13 cellular contexts compared by ENCODE assay signal in the genomic region with DNA sequence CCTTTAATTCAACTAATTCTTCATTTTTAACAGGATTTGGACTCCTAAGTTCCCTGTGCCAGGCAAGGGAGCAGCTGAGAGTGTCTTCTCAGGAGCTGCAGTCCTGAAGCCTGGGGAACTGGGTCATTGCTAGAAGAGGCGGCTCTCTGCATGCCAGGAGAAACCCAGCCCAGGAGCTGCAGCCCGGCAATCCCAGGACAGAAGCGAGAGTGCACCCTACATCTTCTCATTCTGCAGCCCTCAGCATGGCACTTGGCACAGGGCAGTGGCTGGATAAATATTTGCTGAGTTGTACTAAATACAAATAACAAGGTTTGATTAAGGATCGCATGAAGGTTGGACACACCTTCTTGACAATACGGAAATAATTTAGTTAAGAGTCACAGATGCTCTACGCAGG.
"Had no signal": no experiment of that assay in that cellular context is flagged by ENCODE, and none has a peak within 500 bp of the region (broad histone marks: within the 10 kb centered on the region; RNA-seq: fewer than 3 reads in every experiment).

No MANE protein-coding gene starts in this region.

- ATAC-seq: effector memory CD8-positive, alpha-beta T cell had no signal

- H3K27ac ChIP-seq: tibial artery, WERI-Rb-1 had no signal

- H3K4me1 ChIP-seq: tibial artery had no signal

- DNase-seq: activated CD4-positive, alpha-beta T cell treated with anti-CD3 and anti-CD28 coated beads for 1 hour; activated CD4-positive, alpha-beta T cell treated with anti-CD3 and anti-CD28 coated beads, Interleukin-2, amount 50 U/mL, for 4 hours; dermis blood vessel endothelial cell; effector memory CD8-positive, alpha-beta T cell; immature natural killer cell; stimulated activated CD4-positive, alpha-beta T cell treated with anti-CD3 and anti-CD28 coated beads, Interleukin-12 subunit alpha, Interleukin-12 subunit beta, amount 100 ng/mL, for 4 hours; stimulated activated CD4-positive, alpha-beta T cell treated with anti-CD3 and anti-CD28 coated beads, Interleukin-1b, Interleukin-23, amount 100 ng/mL, for 48 hours; stimulated activated CD8-positive, alpha-beta memory T cell treated with anti-CD3 and anti-CD28 coated beads, Interleukin-4, amount 100 ng/mL, for 48 hours; stimulated activated naive CD4-positive, alpha-beta T cell; T-helper 2 cell; tibial artery; WERI-Rb-1 had no signal

- FAIRE-seq: urothelium cell line had no signal

- H3K36me3 ChIP-seq: tibial artery, WERI-Rb-1 had no signal

- H3K4me3 ChIP-seq: tibial artery had no signal

- H3K9me3 ChIP-seq: tibial artery had no signal
